Comparison of ENCODE assay signal across 19 cellular contexts in genomic region chr3:59185586-59186381, GRCh38.
DNase-seq lines count a peak whose midpoint lies in the region; ATAC-seq, FAIRE-seq and TF ChIP-seq lines count a peak whose summit lies in the region.
"Had no signal": no experiment of that assay in that cellular context is flagged by ENCODE, and none has a peak within 500 bp of the region (broad histone marks: within the 10 kb centered on the region; RNA-seq: fewer than 3 reads in every experiment).

No MANE protein-coding gene starts in this region.

- H3K27ac ChIP-seq in PC-3 (ENCODE audit: low read length) (no peak overlapping the region), ovary (no peak overlapping the region)
- H3K27ac ChIP-seq: ascending aorta, left ventricle myocardium inferior, skin epidermis had no signal

- H3K9me3 ChIP-seq in PC-3 (ENCODE audit: low read length) (no peaks in the 10 kb centered on the region), ovary (no peaks in the 10 kb centered on the region)
- H3K9me3 ChIP-seq: ascending aorta, left ventricle myocardium inferior had no signal

- H3K9me2 ChIP-seq in PC-3 (replicated peaks; ENCODE audit: low read length) = no peaks in the 10 kb centered on the region

- H3K4me1 ChIP-seq in PC-3 (ENCODE audit: insufficient read depth, low read length) = peaks cover 8% of the 10 kb centered on the region; the same call in 1 of the 2 replicates
- H3K4me1 ChIP-seq in ovary (ENCODE audit: insufficient read depth) = no peaks in the 10 kb centered on the region
- H3K4me1 ChIP-seq: ascending aorta, left ventricle myocardium inferior had no signal

- H3K36me3 ChIP-seq in PC-3 (ENCODE audit: low read depth, low read length) (no peaks in the 10 kb centered on the region), ovary (no peaks in the 10 kb centered on the region)
- H3K36me3 ChIP-seq: ascending aorta, left ventricle myocardium inferior had no signal

- H3K9ac ChIP-seq in PC-3 (ENCODE audit: low read length) = no peak overlapping the region

- FAIRE-seq in endometrium (lab: Jason Lieb, UNC) = peak; percentile 90
- FAIRE-seq: G401.6, GM18507, RCC 7860 had no signal

- H3K4me3 ChIP-seq in PC-3 (ENCODE audit: low read length) (no peak overlapping the region), ovary (no peak overlapping the region)
- H3K4me3 ChIP-seq: ascending aorta, left ventricle myocardium inferior, skin epidermis had no signal

- H2AFZ ChIP-seq in PC-3 (ENCODE audit: low read length) = no peak overlapping the region

- no peak for ATAC-seq in PC-3
- no peak for ATAC-seq in HG02884 (IDR thresholded peaks at IDR 0.05; ENCODE audit: unreplicated experiment)
- ATAC-seq: naive thymus-derived CD8-positive, alpha-beta T cell had no signal

- TF ChIP-seq CTCF in PC-3 (conservative IDR thresholded peaks at IDR 0.05; ENCODE audit: low read depth, low read length) (no peak), ovary (IDR thresholded peaks at IDR 0.05) (no peak), GM10266 (IDR thresholded peaks at IDR 0.05; ENCODE audit: control insufficient read depth, insufficient read depth, low read depth, missing control alignments) (no peak)

- H3K79me2 ChIP-seq in PC-3 (ENCODE audit: low read length) = no peaks in the 10 kb centered on the region

- intact Hi-C loops in PC-3 (cut with micrococcal nuclease) = loop anchor here (5.0 kb wide), 1 partner anchor 188 kb away; no protein-coding TSS in a partner anchor
- intact Hi-C loops in ovary (cut with DNase I) = no loop called here

- no peak for TF ChIP-seq POLR2A in ovary (IDR thresholded peaks at IDR 0.05)

- POLR2A ChIA-PET in PC-3 (lab: Charles Lee; ENCODE audit: unreplicated experiment) = no interaction called here

- H3K27me3 ChIP-seq in PC-3 (ENCODE audit: low read length) (no peaks in the 10 kb centered on the region), ovary (no peaks in the 10 kb centered on the region)
- H3K27me3 ChIP-seq: ascending aorta had no signal

- BruUV-seq in PC-3 (replicated peaks; lab: Mats Ljungman, UMichigan) = no TSS peak

- no peak overlapping the region for H3K4me2 ChIP-seq in PC-3 (ENCODE audit: low read length)

- H4K20me1 ChIP-seq in PC-3 (ENCODE audit: low read length) = no peaks in the 10 kb centered on the region

- WGBS in ovary, 3 donors = 28 to 33% (median 32%) methylated on average over 3 of the region's 3 CpGs

- peak; percentile 3 for DNase-seq in ELR (ENCODE audit: low read depth)
- DNase-seq in PC-3 = peak; percentile 28
- DNase-seq in myocyte (ENCODE audit: low read depth) = peak; percentile 68
- no peak for DNase-seq in ovary
- no peak for DNase-seq in GM10266 (ENCODE audit: extremely low spot score)
- no peak for DNase-seq in NCI-H345 (lab: John Stamatoyannopoulos, UW)
- DNase-seq: activated CD4-positive, alpha-beta T cell treated with anti-CD3 and anti-CD28 coated beads, Interleukin-2, amount 50 U/mL, for 48 hours; effector memory CD4-positive, alpha-beta T cell; glutamatergic neuron; left ventricle myocardium inferior; MV-4-11; naive thymus-derived CD8-positive, alpha-beta T cell had no signal

- CTCF ChIA-PET in PC-3 (lab: Charles Lee) = no interaction called here

- no peak for TF ChIP-seq EP300 in ovary (IDR thresholded peaks at IDR 0.05)

- H3F3A ChIP-seq in PC-3 (ENCODE audit: low read length, unreplicated experiment) = no peaks in the 10 kb centered on the region

Comparison
In these comparisons a context has a peak if more than half of its experiments do, and no peak if none do; other contexts are left out.
1. DNase-seq: peak in ELR (single experiment), PC-3 (single experiment) and myocyte (single experiment); none in ovary (0 of 5), GM10266 (single experiment) and NCI-H345 (single experiment).